In the genomic region with DNA sequence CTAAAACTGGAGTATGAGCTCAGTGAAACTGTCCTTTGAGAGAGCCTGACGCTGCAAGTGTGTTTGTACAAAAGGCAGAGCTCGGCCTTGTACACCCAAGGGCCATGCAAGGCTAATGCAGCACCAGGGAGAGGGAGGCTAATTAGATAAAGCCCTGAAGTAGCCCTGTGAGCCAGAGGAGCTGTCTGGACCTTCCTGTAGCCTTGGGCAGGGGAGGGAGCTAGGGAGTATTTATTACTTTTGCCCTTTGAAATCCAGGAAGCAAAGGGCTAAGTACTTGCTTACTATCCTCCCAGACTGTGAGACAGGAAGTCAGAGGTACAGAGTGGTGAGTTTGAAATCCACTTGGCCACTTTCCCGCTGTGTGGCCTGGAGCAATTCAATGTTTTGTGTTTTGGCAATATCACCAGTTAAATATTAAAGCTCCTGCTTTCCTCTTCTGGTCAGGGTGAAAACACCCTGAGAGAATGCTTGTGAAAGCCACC, we compare ENCODE assay signal across 7 cellular contexts. TPM values are rescaled to one million over a fixed set of nuclear protein-coding genes. Genes with fewer than 3 reads are reported as not detected.
A peak's percentile ranks its signal among the peaks of the same experiment; 100 is the strongest.
DNase-seq lines count a peak whose midpoint lies in the region; ATAC-seq and TF ChIP-seq lines count a peak whose summit lies in the region.

No MANE protein-coding gene starts in this region.

- peak overlapping the region; percentile 99 for H3K27ac Mint-ChIP-seq in activated CD8-positive, alpha-beta T cell treated with anti-CD3 and anti-CD28 coated beads, Interleukin-2, amount 10 ng/mL, durations not matched to agents 7 days and 5 days

- CTCF ChIA-PET in activated CD8-positive, alpha-beta T cell treated with anti-CD3 and anti-CD28 coated beads, Interleukin-2, amount 10 ng/mL, durations not matched to agents 7 days and 5 days (lab: Charles Lee): interaction anchor here (0.9 to 2.7 kb wide), 6 partner anchors 9 to 338 kb away, joined by 3 to 33 read pairs (median 6); a partner anchor contains a TSS

- H3K4me1 ChIP-seq in prostate gland (replicated peaks): peaks cover 7% of the 10 kb centered on the region

- POLR2A ChIA-PET in activated CD8-positive, alpha-beta T cell treated with anti-CD3 and anti-CD28 coated beads, Interleukin-2, amount 10 ng/mL, durations not matched to agents 7 days and 5 days (lab: Charles Lee): interaction anchor here (0.7 to 5.3 kb wide), 11 partner anchors 9 to 250 kb away, joined by 3 to 152 read pairs (median 5); a partner anchor contains a TSS

- intact Hi-C loops in prostate gland (cut with DNase I): no loop called here

- no peaks in the 10 kb centered on the region for H3K9me3 Mint-ChIP-seq in activated CD8-positive, alpha-beta T cell treated with anti-CD3 and anti-CD28 coated beads, Interleukin-2, amount 10 ng/mL, durations not matched to agents 7 days and 5 days (ENCODE audit: insufficient read depth)

- peak overlapping the region; percentile 47 for H3K4me3 ChIP-seq in GM12865 (ENCODE audit: low read depth, low read length)
- H3K4me3 ChIP-seq in Jurkat, Clone E6-1 (ENCODE audit: low read length): peak overlapping the region; percentile 46
- no peak overlapping the region for H3K4me3 ChIP-seq in prostate gland

- H3K36me3 Mint-ChIP-seq in activated CD8-positive, alpha-beta T cell treated with anti-CD3 and anti-CD28 coated beads, Interleukin-2, amount 10 ng/mL, durations not matched to agents 7 days and 5 days (ENCODE audit: low read depth): no peaks in the 10 kb centered on the region

- no peak for TF ChIP-seq POLR2A in prostate gland (IDR thresholded peaks at IDR 0.05)

- 29% methylated on average over 3 of the region's 3 CpGs for WGBS in prostate gland

- TF ChIP-seq CTCF in GM12865 (IDR thresholded peaks at IDR 0.05; ENCODE audit: insufficient read depth, low read depth, low read length, missing control alignments) (no peak), prostate gland (IDR thresholded peaks at IDR 0.05) (no peak)

- H3K27ac ChIP-seq in prostate gland: peak overlapping the region; percentile 83 to 91

- peak overlapping the region; percentile 69 for H3K4me3 Mint-ChIP-seq in activated CD8-positive, alpha-beta T cell treated with anti-CD3 and anti-CD28 coated beads, Interleukin-2, amount 10 ng/mL, durations not matched to agents 7 days and 5 days

- no peak for DNase-seq in GM12865 (ENCODE audit: low read depth)
- DNase-seq in Jurkat, Clone E6-1 (ENCODE audit: low read depth, low spot score): no peak
- DNase-seq in activated CD8-positive, alpha-beta T cell treated with anti-CD3 and anti-CD28 coated beads, Interleukin-2, amount 10 ng/mL, durations not matched to agents 7 days and 5 days: peak; percentile 40
- peak; percentile 6 for DNase-seq in germinal center (ENCODE audit: low spot score)
- DNase-seq in prostate gland (ENCODE audit: low spot score): peak; percentile 77
- DNase-seq in NCI-H2107 (lab: John Stamatoyannopoulos, UW): no peak

- no peaks in the 10 kb centered on the region for H3K27me3 ChIP-seq in prostate gland (replicated peaks; ENCODE audit: insufficient read depth)

- peak; percentile 69 for ATAC-seq in GM21723 (IDR thresholded peaks at IDR 0.05; ENCODE audit: unreplicated experiment)
- peak; percentile 35 for ATAC-seq in activated CD8-positive, alpha-beta T cell treated with anti-CD3 and anti-CD28 coated beads, Interleukin-2, amount 10 ng/mL, durations not matched to agents 7 days and 5 days

- H3K36me3 ChIP-seq in prostate gland: no peaks in the 10 kb centered on the region

- peaks cover 52% of the 10 kb centered on the region for H3K4me1 Mint-ChIP-seq in activated CD8-positive, alpha-beta T cell treated with anti-CD3 and anti-CD28 coated beads, Interleukin-2, amount 10 ng/mL, durations not matched to agents 7 days and 5 days (ENCODE audit: low read depth)

- no peaks in the 10 kb centered on the region for H3K27me3 Mint-ChIP-seq in activated CD8-positive, alpha-beta T cell treated with anti-CD3 and anti-CD28 coated beads, Interleukin-2, amount 10 ng/mL, durations not matched to agents 7 days and 5 days (ENCODE audit: low read depth)

- no peaks in the 10 kb centered on the region for H3K9me3 ChIP-seq in prostate gland

RNA-seq across cellular contexts. Expression of a gene that starts 10.2 kb away (rescaled TPM):
- polyA plus RNA-seq in Jurkat, Clone E6-1 (2012; ENCODE audit: insufficient read depth, insufficient read length): 1,729 TPM
- total RNA-seq in activated CD8-positive, alpha-beta T cell treated with anti-CD3 and anti-CD28 coated beads, Interleukin-2, amount 10 ng/mL, durations not matched to agents 7 days and 5 days: 1,000 to 10,000 TPM; 1,251 to 1,270 TPM
- 100 to 1,000 TPM; 182 to 192 TPM for total RNA-seq in prostate gland

RNA-seq across cellular contexts. Expression of a gene that starts 27.9 kb away (rescaled TPM):
- polyA plus RNA-seq in Jurkat, Clone E6-1 (2012; ENCODE audit: insufficient read depth, insufficient read length): not detected
- not detected for total RNA-seq in activated CD8-positive, alpha-beta T cell treated with anti-CD3 and anti-CD28 coated beads, Interleukin-2, amount 10 ng/mL, durations not matched to agents 7 days and 5 days
- total RNA-seq in prostate gland: 10 to 100 TPM in 1 of 2 donors, not detected in 1; 34.5 TPM

Comparison
In these comparisons a context has a peak if more than half of its experiments do, and no peak if none do; other contexts are left out.
1. DNase-seq: peak in activated CD8-positive, alpha-beta T cell treated with anti-CD3 and anti-CD28 coated beads, Interleukin-2, amount 10 ng/mL, durations not matched to agents 7 days and 5 days (single experiment), germinal center (single experiment) and prostate gland (single experiment); none in GM12865 (single experiment), Jurkat, Clone E6-1 (single experiment) and NCI-H2107 (single experiment).
2. H3K4me3 ChIP-seq: peak in GM12865 (single experiment) and Jurkat, Clone E6-1 (single experiment); none in prostate gland (0 of 2).
3. RNA of a gene that starts 10.2 kb away (total RNA-seq): 1,251 to 1,270 TPM in activated CD8-positive, alpha-beta T cell treated with anti-CD3 and anti-CD28 coated beads, Interleukin-2, amount 10 ng/mL, durations not matched to agents 7 days and 5 days; 182 to 192 TPM in prostate gland; every median in the first group is over 4 times any median in the second.